22 cellular contexts compared by ENCODE assay signal in genomic region chr5:88841212-88841611, GRCh38.
"Had no signal": no experiment of that assay in that cellular context is flagged by ENCODE, and none has a peak within 500 bp of the region (broad histone marks: within the 10 kb centered on the region; RNA-seq: fewer than 3 reads in every experiment).

No MANE protein-coding gene starts in this region.

- H3K9me3 ChIP-seq: colonic mucosa, esophagus muscularis mucosa, suprapubic skin, upper lobe of left lung had no signal

- DNase-seq: activated CD4-positive, alpha-beta memory T cell treated with anti-CD3 and anti-CD28 coated beads for 36 hours; activated CD4-positive, alpha-beta T cell treated with anti-CD3 and anti-CD28 coated beads for 36 hours; activated naive CD4-positive, alpha-beta T cell treated with anti-CD3 and anti-CD28 coated beads, Interleukin-2, amount 50 U/mL, for 16 hours; activated T-cell treated with anti-CD3 and anti-CD28 coated beads, Interleukin-2, amount 50 U/mL, for 24 hours; caudate nucleus; colonic mucosa; effector CD4-positive, alpha-beta T cell; hippocampal formation; nephron progenitor cell; occipital lobe; right cardiac atrium; stimulated activated CD4-positive, alpha-beta T cell treated with anti-CD3 and anti-CD28 coated beads, Interleukin-4, amount 100 ng/mL, for 4 hours; stimulated activated CD8-positive, alpha-beta memory T cell treated with anti-CD3 and anti-CD28 coated beads, Interleukin-4, amount 100 ng/mL, for 48 hours; stimulated activated naive CD8-positive, alpha-beta T cell treated with anti-CD3 and anti-CD28 coated beads, Interleukin-15, Interleukin-2, amounts not matched to agents 100 U/mL and 50 U/mL, for 24 hours; T-helper 1 cell; T1000 had no signal

- H3K27ac ChIP-seq: colonic mucosa, esophagus muscularis mucosa, skin epidermis, suprapubic skin, VCaP had no signal

- ATAC-seq: activated CD4-positive, alpha-beta T cell treated with anti-CD3 and anti-CD28 coated beads for 36 hours; left lobe of liver; right cardiac atrium; stimulated activated naive CD8-positive, alpha-beta T cell treated with anti-CD3 and anti-CD28 coated beads, Interleukin-15, Interleukin-2, amounts not matched to agents 100 U/mL and 50 U/mL, for 24 hours had no signal

- H3K4me1 ChIP-seq: colonic mucosa, suprapubic skin had no signal

- H3K36me3 ChIP-seq: colonic mucosa, esophagus muscularis mucosa, suprapubic skin, upper lobe of left lung had no signal

- H3K27me3 ChIP-seq: colonic mucosa, esophagus muscularis mucosa, suprapubic skin, upper lobe of left lung had no signal

- H3K4me3 ChIP-seq: colonic mucosa, esophagus muscularis mucosa, skin epidermis, suprapubic skin, upper lobe of left lung had no signal
